ENCODE assay signal across 26 cellular contexts in genomic region chr5:1784197-1785050, GRCh38. TPM values are rescaled to one million over a fixed set of nuclear protein-coding genes. Genes with fewer than 3 reads are reported as not detected.
A peak's percentile ranks its signal among the peaks of the same experiment; 100 is the strongest.
DNase-seq lines count a peak whose midpoint lies in the region; ATAC-seq and TF ChIP-seq lines count a peak whose summit lies in the region.
"Had no signal": no experiment of that assay in that cellular context is flagged by ENCODE, and none has a peak within 500 bp of the region (broad histone marks: within the 10 kb centered on the region; RNA-seq: fewer than 3 reads in every experiment).

No MANE protein-coding gene starts in this region.

- no peak overlapping the region for H2BK120ac ChIP-seq in trophoblast cell (ENCODE audit: insufficient read depth, low read length, poor library complexity)

- DNase-seq in H7 (peak; percentile 28), neural crest cell (ENCODE audit: low read depth, low spot score) (no peak), trophoblast cell (no peak), transverse colon (no peak)
- no peak for DNase-seq in activated naive CD8-positive, alpha-beta T cell treated with anti-CD3 and anti-CD28 coated beads, Interleukin-2, amount 10 ng/mL, durations not matched to agents 7 days and 5 days
- DNase-seq in activated T-helper 2 cell treated with anti-CD3 and anti-CD28 coated beads, Interferon-gamma antibody, Interleukin-2, Interleukin-4, amounts not matched to agents 10 μg/mL and 5 μg/mL and 100 μg/mL, durations not matched to agents 14 hours and 24 hours and 36 hours (ENCODE audit: low spot score), result no peak
- DNase-seq: ACHN; activated CD8-positive, alpha-beta T cell treated with anti-CD3 and anti-CD28 coated beads, Interleukin-2, amount 10 ng/mL, durations not matched to agents 7 days and 5 days; activated effector memory CD4-positive, alpha-beta T cell treated with Interleukin-2 at 50 U/mL for 16 hours; BE2C; brain microvascular endothelial cell; colonic mucosa; DMS53; effector memory CD4-positive, alpha-beta T cell; erythroblast; HCEC 1CT; head of caudate nucleus; kidney glomerular epithelial cell; NCI-H1436 treated with DMSO at 0.1 percent for 48 hours; NCI-H446; NCI-H774; upper lobe of left lung had no signal

- no peaks in the 10 kb centered on the region for H3K79me2 ChIP-seq in trophoblast cell (ENCODE audit: control insufficient read depth, insufficient read depth, low read length, poor library complexity)

- no peak overlapping the region for H3K18ac ChIP-seq in trophoblast cell (ENCODE audit: low read length)

- H2AFZ ChIP-seq in trophoblast cell (ENCODE audit: insufficient read depth, low read length, poor library complexity), result no peak overlapping the region

- no peaks in the 10 kb centered on the region for H3K79me1 ChIP-seq in trophoblast cell (ENCODE audit: low read length)

- H3K36me3 ChIP-seq in BLaER1, result no peaks in the 10 kb centered on the region
- no peaks in the 10 kb centered on the region for H3K36me3 ChIP-seq in H7 (replicated peaks; ENCODE audit: control insufficient read depth, insufficient read depth, low read length)
- H3K36me3 ChIP-seq in trophoblast cell (ENCODE audit: control insufficient read depth in 1 of 2, insufficient read depth in 2 of 2, low read length in 2 of 2), result no peaks in the 10 kb centered on the region
- no peaks in the 10 kb centered on the region for H3K36me3 ChIP-seq in transverse colon
- H3K36me3 ChIP-seq: BE2C, brain microvascular endothelial cell, colonic mucosa, prostate gland, upper lobe of left lung had no signal

- no peak for ATAC-seq in activated naive CD8-positive, alpha-beta T cell treated with anti-CD3 and anti-CD28 coated beads, Interleukin-2, amount 10 ng/mL, durations not matched to agents 7 days and 5 days (ENCODE audit: low read depth)
- no peak for ATAC-seq in HG02884 (IDR thresholded peaks at IDR 0.05; ENCODE audit: unreplicated experiment)

- no peak overlapping the region for H4K91ac ChIP-seq in trophoblast cell (ENCODE audit: low read depth, low read length)

- H3K4ac ChIP-seq in trophoblast cell (ENCODE audit: low read depth, low read length), result no peak overlapping the region

- H3K9ac ChIP-seq in BLaER1, result no peak overlapping the region
- no peak overlapping the region for H3K9ac ChIP-seq in trophoblast cell (ENCODE audit: low read length)
- H3K9ac ChIP-seq: KMS-11 had no signal

- peaks cover 32% of the 10 kb centered on the region for H3K4me1 Mint-ChIP-seq in activated naive CD8-positive, alpha-beta T cell treated with anti-CD3 and anti-CD28 coated beads, Interleukin-2, amount 10 ng/mL, durations not matched to agents 7 days and 5 days
- H3K4me1 Mint-ChIP-seq in neural crest cell, result peaks cover 16% of the 10 kb centered on the region
- peaks cover 8% of the 10 kb centered on the region for H3K4me1 Mint-ChIP-seq in activated T-helper 2 cell treated with anti-CD3 and anti-CD28 coated beads, Interferon-gamma antibody, Interleukin-2, Interleukin-4, amounts not matched to agents 10 μg/mL and 5 μg/mL and 100 μg/mL, durations not matched to agents 14 hours and 24 hours and 36 hours (ENCODE audit: low read depth)

- H3K27ac ChIP-seq in BLaER1 (peak overlapping the region; percentile 26; the same call in 1 of the 2 replicates), trophoblast cell (ENCODE audit: low read depth, low read length) (no peak overlapping the region), transverse colon (no peak overlapping the region)
- H3K27ac ChIP-seq: brain microvascular endothelial cell, colonic mucosa, KMS-11, prostate gland, upper lobe of left lung had no signal

- H3K27ac Mint-ChIP-seq in activated naive CD8-positive, alpha-beta T cell treated with anti-CD3 and anti-CD28 coated beads, Interleukin-2, amount 10 ng/mL, durations not matched to agents 7 days and 5 days, result peak overlapping the region; percentile 51
- peak overlapping the region; percentile 27 for H3K27ac Mint-ChIP-seq in neural crest cell (ENCODE audit: unreplicated experiment)
- H3K27ac Mint-ChIP-seq in activated T-helper 2 cell treated with anti-CD3 and anti-CD28 coated beads, Interferon-gamma antibody, Interleukin-2, Interleukin-4, amounts not matched to agents 10 μg/mL and 5 μg/mL and 100 μg/mL, durations not matched to agents 14 hours and 24 hours and 36 hours, result no peak overlapping the region
- H3K27ac Mint-ChIP-seq: activated CD8-positive, alpha-beta T cell treated with anti-CD3 and anti-CD28 coated beads, Interleukin-2, amount 10 ng/mL, durations not matched to agents 7 days and 5 days had no signal

- H2BK12ac ChIP-seq in trophoblast cell (ENCODE audit: low read length), result no peak overlapping the region

- TF ChIP-seq CTCF in neural crest cell (conservative IDR thresholded peaks at IDR 0.05) (no peak), transverse colon (IDR thresholded peaks at IDR 0.05) (no peak)

- no peak overlapping the region for H2AK5ac ChIP-seq in trophoblast cell (ENCODE audit: low read length)

- H4K12ac ChIP-seq in trophoblast cell (ENCODE audit: low read depth, low read length), result no peak overlapping the region

- H4K20me1 ChIP-seq in BLaER1, result no peaks in the 10 kb centered on the region

- no peak overlapping the region for H3K14ac ChIP-seq in trophoblast cell (ENCODE audit: low read length)

- H3K23ac ChIP-seq in trophoblast cell (ENCODE audit: low read length), result no peak overlapping the region

- no peak overlapping the region for H2BK5ac ChIP-seq in trophoblast cell (ENCODE audit: low read depth, low read length, poor library complexity)

- H3K27me3 Mint-ChIP-seq in activated naive CD8-positive, alpha-beta T cell treated with anti-CD3 and anti-CD28 coated beads, Interleukin-2, amount 10 ng/mL, durations not matched to agents 7 days and 5 days, result peaks cover 13% of the 10 kb centered on the region
- H3K27me3 Mint-ChIP-seq in neural crest cell (ENCODE audit: low read depth), result no peaks in the 10 kb centered on the region
- H3K27me3 Mint-ChIP-seq in activated T-helper 2 cell treated with anti-CD3 and anti-CD28 coated beads, Interferon-gamma antibody, Interleukin-2, Interleukin-4, amounts not matched to agents 10 μg/mL and 5 μg/mL and 100 μg/mL, durations not matched to agents 14 hours and 24 hours and 36 hours (ENCODE audit: low read depth), result peaks cover 5% of the 10 kb centered on the region

- no CpG with 5 or more reads among the region's 20 CpGs for whole genome bisulfite sequencing in trophoblast cell (ENCODE audit: extremely low coverage, insufficient coverage, insufficient read length)
- 89% methylated on average over 20 of the region's 20 CpGs; no CpG with 5 or more reads in 1 of the 2 donors for WGBS in transverse colon (ENCODE audit: low coverage in 1 of 2), 2 donors

- POLR2A ChIA-PET in activated naive CD8-positive, alpha-beta T cell treated with anti-CD3 and anti-CD28 coated beads, Interleukin-2, amount 10 ng/mL, durations not matched to agents 7 days and 5 days (lab: Charles Lee), result interaction anchor here (1.0 to 1.4 kb wide), 2 partner anchors 9 to 16 kb away, joined by 3 to 5 read pairs; partner anchors contain the start of gene NDUFS6

- H3K4me1 ChIP-seq in BLaER1 (peaks cover 65% of the 10 kb centered on the region), trophoblast cell (ENCODE audit: control insufficient read depth in 1 of 2, insufficient read depth in 2 of 2, low read length in 2 of 2) (no peaks in the 10 kb centered on the region), transverse colon (no peaks in the 10 kb centered on the region)
- H3K4me1 ChIP-seq: BE2C, colonic mucosa, prostate gland, upper lobe of left lung had no signal

- intact Hi-C loops in activated T-helper 2 cell treated with anti-CD3 and anti-CD28 coated beads, Interferon-gamma antibody, Interleukin-2, Interleukin-4, amounts not matched to agents 10 μg/mL and 5 μg/mL and 100 μg/mL, durations not matched to agents 14 hours and 24 hours and 36 hours (cut with micrococcal nuclease), result no loop called here
- intact Hi-C loops in transverse colon (cut with DNase I; ENCODE audit: low total_unique reads), result no loop called here

- TF ChIP-seq EP300 in transverse colon (IDR thresholded peaks at IDR 0.05; ENCODE audit: low read depth), result no peak

- H3K27me3 ChIP-seq in BLaER1 (no peaks in the 10 kb centered on the region), H7 (ENCODE audit: control insufficient read depth, insufficient read depth, low read length) (no peaks in the 10 kb centered on the region), trophoblast cell (ENCODE audit: insufficient read depth, low read length) (peaks cover 2% of the 10 kb centered on the region), transverse colon (peaks cover 5% of the 10 kb centered on the region)
- H3K27me3 ChIP-seq: brain microvascular endothelial cell, colonic mucosa, upper lobe of left lung had no signal

- in situ Hi-C loops in transverse colon (cut with MboI; ENCODE audit: low pct_ligation_motif_present in 1 of 4, low pct_unique_long_range_greater_than_20kb in 1 of 4, low sequenced_read_pairs in 3 of 4), result no loop called here

- H3K4me2 ChIP-seq in BLaER1 (peak overlapping the region; percentile 85), trophoblast cell (ENCODE audit: low read length) (no peak overlapping the region)
- H3K4me2 ChIP-seq: KMS-11 had no signal

- TF ChIP-seq POLR2A in transverse colon (IDR thresholded peaks at IDR 0.05), result no peak

- no peaks in the 10 kb centered on the region for H3K36me3 Mint-ChIP-seq in activated naive CD8-positive, alpha-beta T cell treated with anti-CD3 and anti-CD28 coated beads, Interleukin-2, amount 10 ng/mL, durations not matched to agents 7 days and 5 days
- H3K36me3 Mint-ChIP-seq in neural crest cell (ENCODE audit: low read depth), result no peaks in the 10 kb centered on the region
- H3K36me3 Mint-ChIP-seq in activated T-helper 2 cell treated with anti-CD3 and anti-CD28 coated beads, Interferon-gamma antibody, Interleukin-2, Interleukin-4, amounts not matched to agents 10 μg/mL and 5 μg/mL and 100 μg/mL, durations not matched to agents 14 hours and 24 hours and 36 hours (ENCODE audit: low read depth), result no peaks in the 10 kb centered on the region

- H3K9me3 ChIP-seq in BLaER1 (no peaks in the 10 kb centered on the region), trophoblast cell (ENCODE audit: insufficient read depth, low read depth, low read length) (peaks cover 2% of the 10 kb centered on the region), transverse colon (no peaks in the 10 kb centered on the region)
- H3K9me3 ChIP-seq: BE2C, colonic mucosa, prostate gland, upper lobe of left lung had no signal

- H4K8ac ChIP-seq in trophoblast cell (ENCODE audit: low read depth, low read length), result no peak overlapping the region

- H3K4me3 ChIP-seq in BLaER1, result no peak overlapping the region
- H3K4me3 ChIP-seq in H7 (ENCODE audit: insufficient read depth, low read depth, low read length), result no peak overlapping the region
- no peak overlapping the region for H3K4me3 ChIP-seq in trophoblast cell (ENCODE audit: low read depth, low read length)
- H3K4me3 ChIP-seq in transverse colon, result no peak overlapping the region
- H3K4me3 ChIP-seq: colonic mucosa, prostate gland, upper lobe of left lung had no signal

- no peaks in the 10 kb centered on the region for H3K9me3 Mint-ChIP-seq in activated naive CD8-positive, alpha-beta T cell treated with anti-CD3 and anti-CD28 coated beads, Interleukin-2, amount 10 ng/mL, durations not matched to agents 7 days and 5 days
- no peaks in the 10 kb centered on the region for H3K9me3 Mint-ChIP-seq in neural crest cell
- no peaks in the 10 kb centered on the region for H3K9me3 Mint-ChIP-seq in activated T-helper 2 cell treated with anti-CD3 and anti-CD28 coated beads, Interferon-gamma antibody, Interleukin-2, Interleukin-4, amounts not matched to agents 10 μg/mL and 5 μg/mL and 100 μg/mL, durations not matched to agents 14 hours and 24 hours and 36 hours

- no peak overlapping the region for H3K4me3 Mint-ChIP-seq in activated naive CD8-positive, alpha-beta T cell treated with anti-CD3 and anti-CD28 coated beads, Interleukin-2, amount 10 ng/mL, durations not matched to agents 7 days and 5 days
- H3K4me3 Mint-ChIP-seq in neural crest cell, result no peak overlapping the region
- H3K4me3 Mint-ChIP-seq in activated T-helper 2 cell treated with anti-CD3 and anti-CD28 coated beads, Interferon-gamma antibody, Interleukin-2, Interleukin-4, amounts not matched to agents 10 μg/mL and 5 μg/mL and 100 μg/mL, durations not matched to agents 14 hours and 24 hours and 36 hours (ENCODE audit: low read depth), result no peak overlapping the region
- H3K4me3 Mint-ChIP-seq: activated CD8-positive, alpha-beta T cell treated with anti-CD3 and anti-CD28 coated beads, Interleukin-2, amount 10 ng/mL, durations not matched to agents 7 days and 5 days had no signal

RNA-seq across cellular contexts. Expression of gene MRPL36, which starts 15.2 kb away (rescaled TPM):
- 49.4 and 83.8 TPM in 2 replicates for total RNA-seq in H7 (2014; rRNA removed; shearing (Covaris generic))
- 10 to 100 TPM; 47.1 to 51.2 TPM for total RNA-seq in activated naive CD8-positive, alpha-beta T cell treated with anti-CD3 and anti-CD28 coated beads, Interleukin-2, amount 10 ng/mL, durations not matched to agents 7 days and 5 days
- 50.8 and 53.2 TPM in 2 replicates for total RNA-seq in neural crest cell
- 70.1 and 72.5 TPM in 2 replicates for polyA plus RNA-seq in trophoblast cell (2013)
- total RNA-seq in activated T-helper 2 cell treated with anti-CD3 and anti-CD28 coated beads, Interferon-gamma antibody, Interleukin-2, Interleukin-4, amounts not matched to agents 10 μg/mL and 5 μg/mL and 100 μg/mL, durations not matched to agents 14 hours and 24 hours and 36 hours, result 96.1 and 96.4 TPM in 2 replicates
- total RNA-seq in transverse colon, result 10 to 100 TPM; 26.7 to 37.4 (median 32.7) TPM

RNA-seq across cellular contexts. Expression of gene NDUFS6, which starts 16.8 kb away (rescaled TPM):
- 35.2 and 51.9 TPM in 2 replicates for total RNA-seq in H7 (2014; rRNA removed; shearing (Covaris generic))
- total RNA-seq in activated naive CD8-positive, alpha-beta T cell treated with anti-CD3 and anti-CD28 coated beads, Interleukin-2, amount 10 ng/mL, durations not matched to agents 7 days and 5 days, result 10 to 100 TPM; 24.7 to 27.7 TPM
- total RNA-seq in neural crest cell (50.2 and 52.3 TPM in 2 replicates), transverse colon (100 to 1,000 TPM in 1 of 4 donors, 10 to 100 TPM in 3; 36.4 to 133 (median 66.4) TPM)
- 83.0 and 83.7 TPM in 2 replicates for polyA plus RNA-seq in trophoblast cell (2013)
- total RNA-seq in activated T-helper 2 cell treated with anti-CD3 and anti-CD28 coated beads, Interferon-gamma antibody, Interleukin-2, Interleukin-4, amounts not matched to agents 10 μg/mL and 5 μg/mL and 100 μg/mL, durations not matched to agents 14 hours and 24 hours and 36 hours, result 31.6 and 39.9 TPM in 2 replicates
